In genomic region chr13:37682496-37682895, GRCh38 we compare ENCODE assay signal across 33 cellular contexts.
A peak's percentile ranks its signal among the peaks of the same experiment; 100 is the strongest.
DNase-seq lines count a peak whose midpoint lies in the region; ATAC-seq, FAIRE-seq and TF ChIP-seq lines count a peak whose summit lies in the region.
"Had no signal": no experiment of that assay in that cellular context is flagged by ENCODE, and none has a peak within 500 bp of the region (broad histone marks: within the 10 kb centered on the region; RNA-seq: fewer than 3 reads in every experiment).

No MANE protein-coding gene starts in this region.

- peaks cover 14% of the 10 kb centered on the region for H3K4me1 Mint-ChIP-seq in astrocyte (ENCODE audit: low read depth, unreplicated experiment)
- H3K4me1 Mint-ChIP-seq in T-helper 2 cell treated with Interferon-gamma antibody and Interleukin-4, amounts not matched to agents 5 μg/mL and 100 μg/mL, for 36 hours (ENCODE audit: low read depth) = no peaks in the 10 kb centered on the region
- no peaks in the 10 kb centered on the region for H3K4me1 Mint-ChIP-seq in activated naive CD8-positive, alpha-beta T cell treated with anti-CD3 and anti-CD28 coated beads for 36 hours
- H3K4me1 Mint-ChIP-seq: activated naive CD8-positive, alpha-beta T cell treated with anti-CD3 and anti-CD28 coated beads, Interleukin-2, amount 50 U/mL, for 24 hours; CD4-positive, CD25-positive, alpha-beta regulatory T cell; central memory CD8-positive, alpha-beta T cell had no signal

- no peak overlapping the region for H3K23ac ChIP-seq in mesendoderm (ENCODE audit: low read length)

- H4K20me1 ChIP-seq in astrocyte (ENCODE audit: insufficient read depth, low read length) (no peaks in the 10 kb centered on the region), smooth muscle cell (ENCODE audit: low read depth) (no peaks in the 10 kb centered on the region)

- peaks cover 22% of the 10 kb centered on the region for H3K4me1 ChIP-seq in ACC112 (ENCODE audit: control insufficient read depth, insufficient read depth, low read length, unreplicated experiment)
- H3K4me1 ChIP-seq in astrocyte (ENCODE audit: insufficient read depth, low read length) = peaks cover 23% of the 10 kb centered on the region
- no peaks in the 10 kb centered on the region for H3K4me1 ChIP-seq in mesendoderm (ENCODE audit: control insufficient read depth, low read depth, low read length)
- no peaks in the 10 kb centered on the region for H3K4me1 ChIP-seq in smooth muscle cell (ENCODE audit: low read depth)
- no peaks in the 10 kb centered on the region for H3K4me1 ChIP-seq in gastrocnemius medialis
- H3K4me1 ChIP-seq: esophagus squamous epithelium, heart right ventricle had no signal

- peak overlapping the region; percentile 86 for H4K8ac ChIP-seq in mesendoderm (ENCODE audit: low read depth, low read length)

- in situ Hi-C loops in G401 (cut with HindIII; ENCODE audit: low sequenced_read_pairs) = no loop called here
- in situ Hi-C loops in gastrocnemius medialis (cut with MboI; ENCODE audit: low sequenced_read_pairs in 4 of 4) = no loop called here

- no peak overlapping the region for H4K5ac ChIP-seq in mesendoderm (ENCODE audit: low read length)

- WGBS in mesendoderm (ENCODE audit: extremely low coverage, insufficient coverage, low lambda C conversion rate) = no CpG with 5 or more reads among the region's 3 CpGs
- 94% methylated on average over 3 of the region's 3 CpGs for WGBS in smooth muscle cell (ENCODE audit: low lambda C conversion rate)

- no peak overlapping the region for H3K4ac ChIP-seq in mesendoderm (ENCODE audit: low read depth, low read length)

- DNase-seq in astrocyte (ENCODE audit: low read depth) (no peak), mesendoderm (no peak), smooth muscle cell (lab: John Stamatoyannopoulos, UW; ENCODE audit: unreplicated experiment) (no peak), G401 (ENCODE audit: low spot score) (no peak), gastrocnemius medialis (no peak)
- no peak for DNase-seq in T-helper 2 cell treated with Interferon-gamma antibody and Interleukin-4, amounts not matched to agents 5 μg/mL and 100 μg/mL, for 36 hours (ENCODE audit: low spot score)
- DNase-seq in activated naive CD8-positive, alpha-beta T cell treated with anti-CD3 and anti-CD28 coated beads for 36 hours = no peak
- DNase-seq: activated CD4-positive, alpha-beta T cell treated with anti-CD3 and anti-CD28 coated beads, Interleukin-2, amount 50 U/mL, for 4 hours; activated naive CD8-positive, alpha-beta T cell treated with anti-CD3 and anti-CD28 coated beads, Interleukin-2, amount 50 U/mL, for 24 hours; activated T-cell treated with anti-CD3 and anti-CD28 coated beads, Interleukin-2, amount 50 U/mL, for 72 hours; CD4-positive, CD25-positive, alpha-beta regulatory T cell; DND-41; esophagus squamous epithelium; foreskin melanocyte; heart right ventricle; NCI-H1436; NCI-H2081 treated with DMSO at 0.1 percent for 48 hours; NCI-H2227 treated with DMSO at 0.1 percent for 48 hours; NCI-H526; PC-9; posterior cingulate gyrus; SK-N-SH; stimulated activated CD4-positive, alpha-beta T cell treated with anti-CD3 and anti-CD28 coated beads, Interleukin-12 subunit alpha, Interleukin-12 subunit beta, amount 100 ng/mL, for 4 hours; stimulated activated CD4-positive, alpha-beta T cell treated with anti-CD3 and anti-CD28 coated beads, Interleukin-4, amount 100 ng/mL, for 1 hour had no signal

- peak overlapping the region; percentile 74 for H3K9ac ChIP-seq in astrocyte (ENCODE audit: low read length)
- H3K9ac ChIP-seq in mesendoderm (ENCODE audit: low read length) = no peak overlapping the region
- no peak overlapping the region for H3K9ac ChIP-seq in smooth muscle cell (ENCODE audit: low read depth)
- H3K9ac ChIP-seq: SK-N-SH had no signal

- H3F3A ChIP-seq in smooth muscle cell (ENCODE audit: low read depth) = no peaks in the 10 kb centered on the region

- no peak overlapping the region for H3K27ac Mint-ChIP-seq in astrocyte (ENCODE audit: unreplicated experiment)
- no peak overlapping the region for H3K27ac Mint-ChIP-seq in T-helper 2 cell treated with Interferon-gamma antibody and Interleukin-4, amounts not matched to agents 5 μg/mL and 100 μg/mL, for 36 hours
- no peak overlapping the region for H3K27ac Mint-ChIP-seq in activated naive CD8-positive, alpha-beta T cell treated with anti-CD3 and anti-CD28 coated beads for 36 hours
- H3K27ac Mint-ChIP-seq: activated naive CD8-positive, alpha-beta T cell treated with anti-CD3 and anti-CD28 coated beads, Interleukin-2, amount 50 U/mL, for 24 hours; activated T-cell treated with anti-CD3 and anti-CD28 coated beads, Interleukin-2, amount 50 U/mL, for 72 hours; CD4-positive, CD25-positive, alpha-beta regulatory T cell; type B pancreatic cell had no signal

- H3K56ac ChIP-seq in mesendoderm (ENCODE audit: low read length) = no peak overlapping the region

- H3K79me1 ChIP-seq in mesendoderm (ENCODE audit: low read length) = no peaks in the 10 kb centered on the region

- H3K4me3 ChIP-seq in ACC112 (ENCODE audit: low read depth, low read length) = no peak overlapping the region
- no peak overlapping the region for H3K4me3 ChIP-seq in astrocyte (ENCODE audit: insufficient read depth, low read depth, low read length)
- H3K4me3 ChIP-seq in mesendoderm (ENCODE audit: low read length) = no peak overlapping the region
- no peak overlapping the region for H3K4me3 ChIP-seq in smooth muscle cell
- H3K4me3 ChIP-seq in gastrocnemius medialis = no peak overlapping the region
- H3K4me3 ChIP-seq: esophagus squamous epithelium, heart right ventricle, PC-9 had no signal

- H2AK5ac ChIP-seq in mesendoderm (ENCODE audit: low read length) = no peak overlapping the region

- FAIRE-seq in astrocyte (lab: Jason Lieb, UNC) = no peak
- FAIRE-seq: D721Med, endometrium, GM19239, H1, TTC549 had no signal

- H3K36me3 ChIP-seq in ACC112 (ENCODE audit: insufficient read depth, low read length) (no peaks in the 10 kb centered on the region), astrocyte (ENCODE audit: insufficient read depth, low read length) (no peaks in the 10 kb centered on the region), mesendoderm (ENCODE audit: control insufficient read depth, insufficient read depth, low read length) (no peaks in the 10 kb centered on the region), smooth muscle cell (ENCODE audit: low read depth) (no peaks in the 10 kb centered on the region), gastrocnemius medialis (no peaks in the 10 kb centered on the region)
- H3K36me3 ChIP-seq: esophagus squamous epithelium, heart right ventricle had no signal

- TF ChIP-seq POLR2A in gastrocnemius medialis (IDR thresholded peaks at IDR 0.05) = no peak

- H2AFZ ChIP-seq in ACC112 (ENCODE audit: low read length, unreplicated experiment) (no peak overlapping the region), astrocyte (ENCODE audit: low read depth, low read length) (no peak overlapping the region), smooth muscle cell (ENCODE audit: low read depth) (peak overlapping the region; percentile 74)
- H2AFZ ChIP-seq: PC-9 had no signal

- no peak overlapping the region for H2BK120ac ChIP-seq in mesendoderm (ENCODE audit: low read depth, low read length)

- H2BK5ac ChIP-seq in mesendoderm (ENCODE audit: low read length) = no peak overlapping the region

- H3K27ac ChIP-seq in ACC112 (ENCODE audit: low read depth, low read length) = peak overlapping the region; percentile 97
- peak overlapping the region; percentile 86 for H3K27ac ChIP-seq in astrocyte (ENCODE audit: low read depth, low read length)
- H3K27ac ChIP-seq in mesendoderm (ENCODE audit: low read depth, low read length) = no peak overlapping the region
- peak overlapping the region; percentile 39 for H3K27ac ChIP-seq in smooth muscle cell (ENCODE audit: low read depth)
- peak overlapping the region in 1 of 4 donors; percentile 34 for H3K27ac ChIP-seq in gastrocnemius medialis
- H3K27ac ChIP-seq: HL-60, PC-9 had no signal

- no peak overlapping the region for H2BK15ac ChIP-seq in mesendoderm (replicated peaks; ENCODE audit: low read depth)

- peak overlapping the region; percentile 52 for H3K4me2 ChIP-seq in astrocyte (ENCODE audit: low read length)
- no peak overlapping the region for H3K4me2 ChIP-seq in mesendoderm (ENCODE audit: low read length)
- H3K4me2 ChIP-seq in smooth muscle cell = no peak overlapping the region
- H3K4me2 ChIP-seq: PC-9, SK-N-SH had no signal

- H3K9me3 ChIP-seq in astrocyte (ENCODE audit: insufficient read depth, low read depth, low read length) (no peaks in the 10 kb centered on the region), smooth muscle cell (replicated peaks; ENCODE audit: low read depth) (no peaks in the 10 kb centered on the region), gastrocnemius medialis (no peaks in the 10 kb centered on the region)
- H3K9me3 ChIP-seq: esophagus squamous epithelium, heart right ventricle, SK-N-SH had no signal

- H3K27me3 Mint-ChIP-seq in astrocyte (ENCODE audit: low read depth, unreplicated experiment) = no peaks in the 10 kb centered on the region
- H3K27me3 Mint-ChIP-seq in T-helper 2 cell treated with Interferon-gamma antibody and Interleukin-4, amounts not matched to agents 5 μg/mL and 100 μg/mL, for 36 hours (ENCODE audit: low read depth) = no peaks in the 10 kb centered on the region
- no peaks in the 10 kb centered on the region for H3K27me3 Mint-ChIP-seq in activated naive CD8-positive, alpha-beta T cell treated with anti-CD3 and anti-CD28 coated beads for 36 hours
- H3K27me3 Mint-ChIP-seq: activated naive CD8-positive, alpha-beta T cell treated with anti-CD3 and anti-CD28 coated beads, Interleukin-2, amount 50 U/mL, for 24 hours; central memory CD8-positive, alpha-beta T cell; type B pancreatic cell had no signal

- TF ChIP-seq CTCF in astrocyte (IDR thresholded peaks at IDR 0.05; ENCODE audit: insufficient read depth, low read depth, low read length) (no peak), smooth muscle cell (IDR thresholded peaks at IDR 0.05; ENCODE audit: borderline replicate concordance, insufficient read depth, poor library complexity, severe bottlenecking) (no peak), gastrocnemius medialis (IDR thresholded peaks at IDR 0.05 in 4 of 5, conservative IDR thresholded peaks at IDR 0.05 in 1 of 5) (no peak)

- H3K4me3 Mint-ChIP-seq in astrocyte (ENCODE audit: unreplicated experiment) = no peak overlapping the region
- H3K4me3 Mint-ChIP-seq in T-helper 2 cell treated with Interferon-gamma antibody and Interleukin-4, amounts not matched to agents 5 μg/mL and 100 μg/mL, for 36 hours = no peak overlapping the region
- H3K4me3 Mint-ChIP-seq in activated naive CD8-positive, alpha-beta T cell treated with anti-CD3 and anti-CD28 coated beads for 36 hours = no peak overlapping the region
- H3K4me3 Mint-ChIP-seq: activated naive CD8-positive, alpha-beta T cell treated with anti-CD3 and anti-CD28 coated beads, Interleukin-2, amount 50 U/mL, for 24 hours; activated T-cell treated with anti-CD3 and anti-CD28 coated beads, Interleukin-2, amount 50 U/mL, for 72 hours; CD4-positive, CD25-positive, alpha-beta regulatory T cell; central memory CD8-positive, alpha-beta T cell; type B pancreatic cell had no signal

- H3K27me3 ChIP-seq in ACC112 (ENCODE audit: insufficient read depth, low read length) (no peaks in the 10 kb centered on the region), astrocyte (ENCODE audit: insufficient read depth, low read length) (no peaks in the 10 kb centered on the region), mesendoderm (ENCODE audit: insufficient read depth, low read length, poor library complexity) (no peaks in the 10 kb centered on the region), smooth muscle cell (ENCODE audit: low read depth) (no peaks in the 10 kb centered on the region), gastrocnemius medialis (no peaks in the 10 kb centered on the region)
- H3K27me3 ChIP-seq: esophagus squamous epithelium, heart right ventricle had no signal

- H3K79me2 ChIP-seq in ACC112 (ENCODE audit: control insufficient read depth, insufficient read depth, low read length, unreplicated experiment) (no peaks in the 10 kb centered on the region), astrocyte (ENCODE audit: insufficient read depth, low read length) (no peaks in the 10 kb centered on the region), mesendoderm (ENCODE audit: control insufficient read depth, insufficient read depth, low read length) (no peaks in the 10 kb centered on the region), smooth muscle cell (ENCODE audit: low read depth) (no peaks in the 10 kb centered on the region)

- intact Hi-C loops in gastrocnemius medialis (cut with DNase I; ENCODE audit: low total_unique reads) = no loop called here

- no peak overlapping the region for H3K18ac ChIP-seq in mesendoderm (ENCODE audit: low read length)

- no peak for ATAC-seq in gastrocnemius medialis
- ATAC-seq: activated naive CD8-positive, alpha-beta T cell treated with anti-CD3 and anti-CD28 coated beads, Interleukin-2, amount 50 U/mL, for 24 hours; activated T-cell treated with anti-CD3 and anti-CD28 coated beads, Interleukin-2, amount 50 U/mL, for 72 hours had no signal

- H3K9me3 Mint-ChIP-seq in astrocyte (ENCODE audit: unreplicated experiment) = no peaks in the 10 kb centered on the region
- no peaks in the 10 kb centered on the region for H3K9me3 Mint-ChIP-seq in T-helper 2 cell treated with Interferon-gamma antibody and Interleukin-4, amounts not matched to agents 5 μg/mL and 100 μg/mL, for 36 hours
- no peaks in the 10 kb centered on the region for H3K9me3 Mint-ChIP-seq in activated naive CD8-positive, alpha-beta T cell treated with anti-CD3 and anti-CD28 coated beads for 36 hours
- H3K9me3 Mint-ChIP-seq: activated naive CD8-positive, alpha-beta T cell treated with anti-CD3 and anti-CD28 coated beads, Interleukin-2, amount 50 U/mL, for 24 hours; activated T-cell treated with anti-CD3 and anti-CD28 coated beads, Interleukin-2, amount 50 U/mL, for 72 hours; type B pancreatic cell had no signal

- H3K36me3 Mint-ChIP-seq in astrocyte (ENCODE audit: low read depth, unreplicated experiment) = no peaks in the 10 kb centered on the region
- H3K36me3 Mint-ChIP-seq in T-helper 2 cell treated with Interferon-gamma antibody and Interleukin-4, amounts not matched to agents 5 μg/mL and 100 μg/mL, for 36 hours (ENCODE audit: low read depth) = no peaks in the 10 kb centered on the region
- H3K36me3 Mint-ChIP-seq in activated naive CD8-positive, alpha-beta T cell treated with anti-CD3 and anti-CD28 coated beads for 36 hours = no peaks in the 10 kb centered on the region
- H3K36me3 Mint-ChIP-seq: CD4-positive, CD25-positive, alpha-beta regulatory T cell; type B pancreatic cell had no signal
